Comparison of ENCODE assay signal across 8 cellular contexts in genomic region chr12:9741726-9742125, GRCh38. TPM values are rescaled to one million over a fixed set of nuclear protein-coding genes. Genes with fewer than 3 reads are reported as not detected.
DNase-seq lines count a peak whose midpoint lies in the region; ATAC-seq and TF ChIP-seq lines count a peak whose summit lies in the region.

No MANE protein-coding gene starts in this region.

- no peaks in the 10 kb centered on the region for H3K4me1 ChIP-seq in osteoblast (ENCODE audit: insufficient read depth, low read length)

- no peak for TF ChIP-seq CTCF in osteoblast (IDR thresholded peaks at IDR 0.05; ENCODE audit: extremely low read depth, low read depth, low read length)

- no peaks in the 10 kb centered on the region for H3K36me3 ChIP-seq in osteoblast (ENCODE audit: insufficient read depth, low read length)

- peak; percentile 66 for DNase-seq in activated CD4-positive, CD25-positive, alpha-beta regulatory T cell treated with anti-CD3 and anti-CD28 coated beads, Interleukin-2, amount 50 U/mL, for 16 hours (ENCODE audit: low read depth, low spot score)
- peak in 1 of 2 donors; percentile 67 for DNase-seq in memory B cell (ENCODE audit: low spot score in 2 of 2)
- no peak for DNase-seq in caudate nucleus (lab: John Stamatoyannopoulos, UW)
- DNase-seq in substantia nigra (lab: John Stamatoyannopoulos, UW), result no peak
- DNase-seq in osteoblast (ENCODE audit: insufficient read length, low spot score, missing footprints), result no peak

- H3K27ac Mint-ChIP-seq in memory B cell, result peak overlapping the region; percentile 92

- no peak overlapping the region for H2AFZ ChIP-seq in osteoblast (ENCODE audit: low read length)

- H3K9me3 ChIP-seq in osteoblast (ENCODE audit: low read depth, low read length), result no peaks in the 10 kb centered on the region

- H3K27ac ChIP-seq in caudate nucleus (ENCODE audit: low read depth, low read length) (no peak overlapping the region), substantia nigra (ENCODE audit: low read depth, low read length, poor library complexity, severe bottlenecking) (no peak overlapping the region), osteoblast (ENCODE audit: low read depth, low read length) (no peak overlapping the region)

- no peak overlapping the region for H3K4me2 ChIP-seq in osteoblast (ENCODE audit: insufficient read depth, low read length)

- no peaks in the 10 kb centered on the region for H3K27me3 ChIP-seq in osteoblast (ENCODE audit: insufficient read depth, low read length)

- no peaks in the 10 kb centered on the region for H3K27me3 Mint-ChIP-seq in memory B cell

- H3K4me1 Mint-ChIP-seq in memory B cell, result peaks cover 40% of the 10 kb centered on the region

- peaks cover 7% of the 10 kb centered on the region for H3K36me3 Mint-ChIP-seq in memory B cell

- no peaks in the 10 kb centered on the region for H3K79me2 ChIP-seq in osteoblast (ENCODE audit: insufficient read depth, low read length)

- H3K4me3 Mint-ChIP-seq in memory B cell, result peak overlapping the region; percentile 70

- no peaks in the 10 kb centered on the region for H3K9me3 Mint-ChIP-seq in memory B cell

- no peak overlapping the region for H3K4me3 ChIP-seq in osteoblast (ENCODE audit: insufficient read depth, low read length)

- ATAC-seq in GM18907 (IDR thresholded peaks at IDR 0.05; ENCODE audit: unreplicated experiment) (peak; percentile 64), HG03066 (IDR thresholded peaks at IDR 0.05; ENCODE audit: low read depth, unreplicated experiment) (peak; percentile 61), memory B cell (ENCODE audit: low read depth) (peak; percentile 82), HG03342 (IDR thresholded peaks at IDR 0.05; ENCODE audit: unreplicated experiment) (no peak)

- no peaks in the 10 kb centered on the region for H4K20me1 ChIP-seq in osteoblast (ENCODE audit: insufficient read depth, low read length)

RNA-seq across cellular contexts. Expression of gene CLECL1, which starts 8.8 kb away (rescaled TPM):
- not detected in 2 replicates for total RNA-seq in osteoblast

RNA-seq across cellular contexts. Expression of gene CD69, which starts 19.0 kb away (rescaled TPM):
- total RNA-seq in osteoblast, result not detected in 2 replicates
